17 cellular contexts compared by ENCODE assay signal in genomic region chr18:66156946-66157687, GRCh38.
DNase-seq lines count a peak whose midpoint lies in the region; ATAC-seq and TF ChIP-seq lines count a peak whose summit lies in the region.
"Had no signal": no experiment of that assay in that cellular context is flagged by ENCODE, and none has a peak within 500 bp of the region (broad histone marks: within the 10 kb centered on the region; RNA-seq: fewer than 3 reads in every experiment).

No MANE protein-coding gene starts in this region.

- no peak overlapping the region for H3K4me3 ChIP-seq in effector memory CD4-positive, alpha-beta T cell (ENCODE audit: insufficient read depth, low read depth, low read length, poor library complexity, severe bottlenecking)
- H3K4me3 ChIP-seq in PC-3 (ENCODE audit: low read length) = no peak overlapping the region

- POLR2A ChIA-PET in PC-3 (lab: Charles Lee; ENCODE audit: unreplicated experiment) = no interaction called here

- DNase-seq in effector memory CD4-positive, alpha-beta T cell = no peak
- DNase-seq in NCI-H1092 (lab: John Stamatoyannopoulos, UW) = no peak
- DNase-seq in HT-29 (ENCODE audit: low spot score) = no peak
- no peak for DNase-seq in PC-3
- DNase-seq: ACHN; CD4-positive, alpha-beta memory T cell; DMS79 treated with DMSO at 0.1 percent for 48 hours; GOT3; NCI-H1417; NCI-H2029; NCI-H510A treated with DMSO at 0.1 percent for 48 hours; SW 1271; T-helper 9 cell had no signal

- TF ChIP-seq CTCF in PC-3 (conservative IDR thresholded peaks at IDR 0.05; ENCODE audit: low read depth, low read length) = no peak

- BruUV-seq in PC-3 (replicated peaks; lab: Mats Ljungman, UMichigan) = no TSS peak

- H3F3A ChIP-seq in PC-3 (ENCODE audit: low read length, unreplicated experiment) = no peaks in the 10 kb centered on the region

- H3K27me3 ChIP-seq in effector memory CD4-positive, alpha-beta T cell (replicated peaks; ENCODE audit: control insufficient read depth, insufficient read depth, low read length, poor library complexity, severe bottlenecking) = no peaks in the 10 kb centered on the region
- no peaks in the 10 kb centered on the region for H3K27me3 ChIP-seq in PC-3 (ENCODE audit: low read length)

- peak; percentile 72 for ATAC-seq in GM18858 (IDR thresholded peaks at IDR 0.05; ENCODE audit: unreplicated experiment)
- peak; percentile 84 for ATAC-seq in HG02973 (IDR thresholded peaks at IDR 0.05; ENCODE audit: unreplicated experiment)
- ATAC-seq in HG03565 (IDR thresholded peaks at IDR 0.05; ENCODE audit: unreplicated experiment) = peak; percentile 75
- no peak for ATAC-seq in PC-3
- ATAC-seq: HepG2 had no signal

- no peak overlapping the region for H3K9ac ChIP-seq in PC-3 (ENCODE audit: low read length)

- H3K36me3 ChIP-seq in effector memory CD4-positive, alpha-beta T cell (ENCODE audit: control insufficient read depth, insufficient read depth, low read length) = no peaks in the 10 kb centered on the region
- H3K36me3 ChIP-seq in PC-3 (ENCODE audit: low read depth, low read length) = no peaks in the 10 kb centered on the region

- no peaks in the 10 kb centered on the region for H3K79me2 ChIP-seq in PC-3 (ENCODE audit: low read length)

- intact Hi-C loops in PC-3 (cut with micrococcal nuclease) = no loop called here

- H3K9me2 ChIP-seq in PC-3 (replicated peaks; ENCODE audit: low read length) = no peaks in the 10 kb centered on the region

- no peak overlapping the region for H3K4me2 ChIP-seq in PC-3 (ENCODE audit: low read length)

- CTCF ChIA-PET in PC-3 (lab: Charles Lee) = no interaction called here

- no peaks in the 10 kb centered on the region for H3K9me3 ChIP-seq in effector memory CD4-positive, alpha-beta T cell (ENCODE audit: control insufficient read depth, low read length)
- no peaks in the 10 kb centered on the region for H3K9me3 ChIP-seq in PC-3 (ENCODE audit: low read length)

- no peak overlapping the region for H3K27ac ChIP-seq in effector memory CD4-positive, alpha-beta T cell (ENCODE audit: insufficient read depth, low read length, poor library complexity, severe bottlenecking)
- H3K27ac ChIP-seq in PC-3 (ENCODE audit: low read length) = no peak overlapping the region

- no peaks in the 10 kb centered on the region for H3K4me1 ChIP-seq in effector memory CD4-positive, alpha-beta T cell (ENCODE audit: control insufficient read depth, insufficient read depth, low read length, poor library complexity, severe bottlenecking)
- no peaks in the 10 kb centered on the region for H3K4me1 ChIP-seq in PC-3 (ENCODE audit: insufficient read depth, low read length)

- no peaks in the 10 kb centered on the region for H4K20me1 ChIP-seq in PC-3 (ENCODE audit: low read length)

- no peak overlapping the region for H2AFZ ChIP-seq in PC-3 (ENCODE audit: low read length)
